In genomic region chr22:43850529-43850928, GRCh38 we compare ENCODE assay signal across 1 cellular context.
TF ChIP-seq lines count a peak whose summit lies in the region.

No MANE protein-coding gene starts in this region.

TF ChIP-seq in WTC11, 78 proteins besides CTCF, POLR2A, EP300 and RAD21 (continued from another document):
- TF ChIP-seq STAT6 (CRISPR knock-in tag; conservative IDR thresholded peaks at IDR 0.05; ENCODE audit: low read depth) (no peak), FOXP1 (CRISPR knock-in tag; IDR thresholded peaks at IDR 0.05; ENCODE audit: borderline replicate concordance) (no peak), SMAD3 (CRISPR knock-in tag; IDR thresholded peaks at IDR 0.05; ENCODE audit: borderline replicate concordance) (no peak)
- TF ChIP-seq, protein P1, sequence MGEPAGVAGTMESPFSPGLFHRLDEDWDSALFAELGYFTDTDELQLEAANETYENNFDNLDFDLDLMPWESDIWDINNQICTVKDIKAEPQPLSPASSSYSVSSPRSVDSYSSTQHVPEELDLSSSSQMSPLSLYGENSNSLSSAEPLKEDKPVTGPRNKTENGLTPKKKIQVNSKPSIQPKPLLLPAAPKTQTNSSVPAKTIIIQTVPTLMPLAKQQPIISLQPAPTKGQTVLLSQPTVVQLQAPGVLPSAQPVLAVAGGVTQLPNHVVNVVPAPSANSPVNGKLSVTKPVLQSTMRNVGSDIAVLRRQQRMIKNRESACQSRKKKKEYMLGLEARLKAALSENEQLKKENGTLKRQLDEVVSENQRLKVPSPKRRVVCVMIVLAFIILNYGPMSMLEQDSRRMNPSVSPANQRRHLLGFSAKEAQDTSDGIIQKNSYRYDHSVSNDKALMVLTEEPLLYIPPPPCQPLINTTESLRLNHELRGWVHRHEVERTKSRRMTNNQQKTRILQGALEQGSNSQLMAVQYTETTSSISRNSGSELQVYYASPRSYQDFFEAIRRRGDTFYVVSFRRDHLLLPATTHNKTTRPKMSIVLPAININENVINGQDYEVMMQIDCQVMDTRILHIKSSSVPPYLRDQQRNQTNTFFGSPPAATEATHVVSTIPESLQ (CRISPR knock-in tag; IDR thresholded peaks at IDR 0.05), result no peak
- TF ChIP-seq, protein P2, sequence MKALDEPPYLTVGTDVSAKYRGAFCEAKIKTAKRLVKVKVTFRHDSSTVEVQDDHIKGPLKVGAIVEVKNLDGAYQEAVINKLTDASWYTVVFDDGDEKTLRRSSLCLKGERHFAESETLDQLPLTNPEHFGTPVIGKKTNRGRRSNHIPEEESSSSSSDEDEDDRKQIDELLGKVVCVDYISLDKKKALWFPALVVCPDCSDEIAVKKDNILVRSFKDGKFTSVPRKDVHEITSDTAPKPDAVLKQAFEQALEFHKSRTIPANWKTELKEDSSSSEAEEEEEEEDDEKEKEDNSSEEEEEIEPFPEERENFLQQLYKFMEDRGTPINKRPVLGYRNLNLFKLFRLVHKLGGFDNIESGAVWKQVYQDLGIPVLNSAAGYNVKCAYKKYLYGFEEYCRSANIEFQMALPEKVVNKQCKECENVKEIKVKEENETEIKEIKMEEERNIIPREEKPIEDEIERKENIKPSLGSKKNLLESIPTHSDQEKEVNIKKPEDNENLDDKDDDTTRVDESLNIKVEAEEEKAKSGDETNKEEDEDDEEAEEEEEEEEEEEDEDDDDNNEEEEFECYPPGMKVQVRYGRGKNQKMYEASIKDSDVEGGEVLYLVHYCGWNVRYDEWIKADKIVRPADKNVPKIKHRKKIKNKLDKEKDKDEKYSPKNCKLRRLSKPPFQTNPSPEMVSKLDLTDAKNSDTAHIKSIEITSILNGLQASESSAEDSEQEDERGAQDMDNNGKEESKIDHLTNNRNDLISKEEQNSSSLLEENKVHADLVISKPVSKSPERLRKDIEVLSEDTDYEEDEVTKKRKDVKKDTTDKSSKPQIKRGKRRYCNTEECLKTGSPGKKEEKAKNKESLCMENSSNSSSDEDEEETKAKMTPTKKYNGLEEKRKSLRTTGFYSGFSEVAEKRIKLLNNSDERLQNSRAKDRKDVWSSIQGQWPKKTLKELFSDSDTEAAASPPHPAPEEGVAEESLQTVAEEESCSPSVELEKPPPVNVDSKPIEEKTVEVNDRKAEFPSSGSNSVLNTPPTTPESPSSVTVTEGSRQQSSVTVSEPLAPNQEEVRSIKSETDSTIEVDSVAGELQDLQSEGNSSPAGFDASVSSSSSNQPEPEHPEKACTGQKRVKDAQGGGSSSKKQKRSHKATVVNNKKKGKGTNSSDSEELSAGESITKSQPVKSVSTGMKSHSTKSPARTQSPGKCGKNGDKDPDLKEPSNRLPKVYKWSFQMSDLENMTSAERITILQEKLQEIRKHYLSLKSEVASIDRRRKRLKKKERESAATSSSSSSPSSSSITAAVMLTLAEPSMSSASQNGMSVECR (CRISPR knock-in tag; IDR thresholded peaks at IDR 0.05; ENCODE audit: borderline replicate concordance), result no peak
